Comparison of ENCODE assay signal across 8 cellular contexts in the genomic region with DNA sequence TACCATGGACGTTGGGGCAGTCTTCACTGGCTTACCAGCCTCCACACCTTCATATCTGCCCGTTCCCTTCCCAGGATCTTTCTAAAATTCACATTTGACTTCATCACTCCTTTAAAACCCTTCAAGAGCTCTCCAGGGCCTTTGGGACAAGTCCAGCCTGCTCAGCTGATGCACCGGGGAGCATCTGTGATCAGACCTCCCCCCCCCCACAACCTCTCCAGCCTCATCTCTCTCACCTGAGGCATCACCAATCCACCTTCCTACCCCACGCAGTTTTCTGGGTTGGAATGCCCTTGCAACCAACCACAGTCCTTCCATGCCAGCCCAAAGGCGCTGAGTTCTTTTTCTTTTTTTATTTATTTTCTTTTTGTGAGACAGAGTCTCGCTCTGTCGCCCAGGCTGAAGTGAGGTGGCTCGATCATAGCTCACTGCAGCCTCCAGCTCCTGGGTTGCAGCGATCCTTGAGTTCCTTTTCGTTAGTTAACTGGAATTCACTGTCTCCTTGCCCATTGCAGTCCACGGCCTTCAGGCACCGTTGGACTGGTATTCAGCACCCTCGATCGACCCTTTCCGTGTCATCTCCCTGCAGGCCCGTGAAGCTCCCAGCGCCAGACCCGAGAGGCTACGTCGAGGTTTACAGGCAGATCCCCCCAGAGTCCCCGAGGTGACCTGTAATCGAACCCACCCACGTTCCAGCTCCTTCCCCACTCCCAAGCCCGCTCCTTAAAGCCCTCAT. TPM values are rescaled to one million over a fixed set of nuclear protein-coding genes. Genes with fewer than 3 reads are reported as not detected.
DNase-seq lines count a peak whose midpoint lies in the region; ATAC-seq and TF ChIP-seq lines count a peak whose summit lies in the region.

No MANE protein-coding gene starts in this region.

- peaks cover 30% of the 10 kb centered on the region for H3K36me3 Mint-ChIP-seq in central memory CD8-positive, alpha-beta T cell (ENCODE audit: insufficient read depth)

- H3K4me2 ChIP-seq in MM.1S (ENCODE audit: low read depth, low read length): peak overlapping the region; percentile 98

- H3K9me2 ChIP-seq in MM.1S (replicated peaks; ENCODE audit: insufficient read depth, low read length): no peaks in the 10 kb centered on the region

- H3K27ac Mint-ChIP-seq in central memory CD8-positive, alpha-beta T cell (ENCODE audit: low read depth): peak overlapping the region; percentile 85

- peaks cover 11% of the 10 kb centered on the region for H3F3A ChIP-seq in MM.1S (ENCODE audit: insufficient read depth, low read length)

- H2AFZ ChIP-seq in MM.1S (ENCODE audit: low read length): peak overlapping the region; percentile 99

- WGBS in liver: 15% methylated on average over 24 of the region's 24 CpGs
- WGBS in tibial nerve, 2 donors: 12 to 15% methylated on average over 24 of the region's 24 CpGs

- peaks cover 67% of the 10 kb centered on the region for H3K79me2 ChIP-seq in MM.1S (ENCODE audit: low read length)

- H3K27me3 Mint-ChIP-seq in central memory CD8-positive, alpha-beta T cell: no peaks in the 10 kb centered on the region

- H3K4me1 ChIP-seq in MM.1S (ENCODE audit: low read length) (peaks cover 10% of the 10 kb centered on the region; the same call in 1 of the 2 replicates), liver (ENCODE audit: control insufficient read depth in 4 of 4, insufficient read depth in 4 of 4, low read length in 3 of 4) (peaks cover 8 to 45% (median 35%) of the 10 kb centered on the region in 4 donors), tibial nerve (peaks cover 0 to 41% (median 17%) of the 10 kb centered on the region in 4 donors)

- H3K27ac ChIP-seq in MM.1S (ENCODE audit: low read length) (no peak overlapping the region), liver (ENCODE audit: low read depth in 1 of 2, low read length in 2 of 2) (peak overlapping the region in 1 of 2 donors; percentile 6), tibial nerve (peak overlapping the region in 3 of 4 donors; percentile 57 to 82 (median 74))

- H3K9ac ChIP-seq in MM.1S (ENCODE audit: low read length) (peak overlapping the region; percentile 88), liver (ENCODE audit: low read depth in 1 of 2, low read length in 2 of 2) (peak overlapping the region; percentile 61 to 93)

- TF ChIP-seq CTCF in MM.1S (IDR thresholded peaks at IDR 0.05; ENCODE audit: low read length) (no peak), liver (IDR thresholded peaks at IDR 0.05; ENCODE audit: low read depth, low read length, missing input control) (no peak), tibial nerve (IDR thresholded peaks at IDR 0.05) (no peak)

- TF ChIP-seq RAD21 in liver (IDR thresholded peaks at IDR 0.05): no peak

- H3K9me3 ChIP-seq in MM.1S (replicated peaks; ENCODE audit: insufficient read depth, low read length) (no peaks in the 10 kb centered on the region), liver (ENCODE audit: control insufficient read depth in 4 of 4, low read length in 3 of 4) (no peaks in the 10 kb centered on the region), tibial nerve (no peaks in the 10 kb centered on the region)

- peak; percentile 7 for DNase-seq in MM.1S
- no peak for DNase-seq in central memory CD8-positive, alpha-beta T cell (ENCODE audit: low spot score in 2 of 2)
- DNase-seq in tibial nerve (ENCODE audit: low spot score in 2 of 2): no peak

- no peaks in the 10 kb centered on the region for H4K20me1 ChIP-seq in MM.1S (ENCODE audit: insufficient read depth, low read length)

- H3K36me3 ChIP-seq in MM.1S (replicated peaks; ENCODE audit: insufficient read depth, low read length): no peaks in the 10 kb centered on the region
- H3K36me3 ChIP-seq in liver (ENCODE audit: control insufficient read depth in 4 of 4, insufficient read depth in 3 of 4, low read depth in 1 of 4, low read length in 3 of 4): peaks cover 0 to 5% (median 0%) of the 10 kb centered on the region in 4 donors
- H3K36me3 ChIP-seq in tibial nerve: peaks cover 0 to 34% (median 0%) of the 10 kb centered on the region in 3 donors

- no peaks in the 10 kb centered on the region for H3K9me3 Mint-ChIP-seq in central memory CD8-positive, alpha-beta T cell

- ATAC-seq in GM18502 (IDR thresholded peaks at IDR 0.05; ENCODE audit: poor library complexity, unreplicated experiment): peak; percentile 17
- no peak for ATAC-seq in central memory CD8-positive, alpha-beta T cell (replicated peaks; ENCODE audit: extremely low read depth, poor library complexity, severe bottlenecking)
- no peak for ATAC-seq in GM19395 (IDR thresholded peaks at IDR 0.05; ENCODE audit: unreplicated experiment)
- no peak for ATAC-seq in HG03354 (IDR thresholded peaks at IDR 0.05; ENCODE audit: poor library complexity, severe bottlenecking, unreplicated experiment)
- ATAC-seq in GM21529 (IDR thresholded peaks at IDR 0.05; ENCODE audit: unreplicated experiment): no peak

- TF ChIP-seq POLR2A in tibial nerve (IDR thresholded peaks at IDR 0.05): no peak

- H3K4me3 ChIP-seq in MM.1S (ENCODE audit: low read length) (peak overlapping the region; percentile 100), liver (ENCODE audit: low read depth in 1 of 3, low read length in 3 of 3) (peak overlapping the region; percentile 76 to 94 (median 82)), tibial nerve (peak overlapping the region; percentile 52 to 92 (median 71))

- H3K4me3 Mint-ChIP-seq in central memory CD8-positive, alpha-beta T cell: peak overlapping the region; percentile 85

- H3K4me1 Mint-ChIP-seq in central memory CD8-positive, alpha-beta T cell: peaks cover 37% of the 10 kb centered on the region

- no peak for TF ChIP-seq EP300 in tibial nerve (IDR thresholded peaks at IDR 0.05)

- H3K27me3 ChIP-seq in MM.1S (replicated peaks; ENCODE audit: insufficient read depth, low read length) (no peaks in the 10 kb centered on the region), liver (ENCODE audit: control insufficient read depth in 4 of 4, insufficient read depth in 4 of 4, low read length in 3 of 4) (no peaks in the 10 kb centered on the region), tibial nerve (no peaks in the 10 kb centered on the region)

TF ChIP-seq in liver, 16 proteins besides CTCF, POLR2A, EP300 and RAD21:
- no peak for TF ChIP-seq SP1 (IDR thresholded peaks at IDR 0.05)
- no peak for TF ChIP-seq YY1 (IDR thresholded peaks at IDR 0.05)
- no peak for TF ChIP-seq HNF4G (IDR thresholded peaks at IDR 0.05)
- no peak for TF ChIP-seq NR2F2 (IDR thresholded peaks at IDR 0.05)

RNA-seq across cellular contexts. Expression of a gene that starts 0.7 kb away (rescaled TPM):
- total RNA-seq in liver (1 to 10 TPM; 6.9 to 8.7 TPM), tibial nerve (10 to 100 TPM; 17.4 to 21.0 (median 19.1) TPM)
- polyA plus RNA-seq in liver: 1 to 10 TPM; 5.7 to 6.9 TPM

RNA-seq across cellular contexts. Expression of a gene that starts 0.8 kb away (rescaled TPM):
- total RNA-seq in liver: 10 to 100 TPM; 14.3 to 15.3 TPM
- polyA plus RNA-seq in liver: 10 to 100 TPM in 1 of 2 donors, 1 to 10 TPM in 1; 8.6 to 11.6 TPM
- 10 to 100 TPM; 14.6 to 41.4 (median 28.2) TPM for total RNA-seq in tibial nerve

RNA-seq across cellular contexts. Expression of a gene that starts 14.7 kb away (rescaled TPM):
- 10 to 100 TPM in 1 of 2 donors, 1 to 10 TPM in 1; 9.6 to 17.4 TPM for total RNA-seq in liver
- polyA plus RNA-seq in liver: 10 to 100 TPM; 43.6 to 50.3 TPM
- 10 to 100 TPM in 3 of 4 donors, 1 to 10 TPM in 1; 9.6 to 24.0 (median 18.9) TPM for total RNA-seq in tibial nerve

RNA-seq across cellular contexts. Expression of a gene that starts 30.6 kb away (rescaled TPM):
- 10 to 100 TPM in 1 of 2 donors, 1 to 10 TPM in 1; 5.5 to 10.3 TPM for total RNA-seq in liver
- 1 to 10 TPM; 1.3 to 4.0 TPM for polyA plus RNA-seq in liver
- total RNA-seq in tibial nerve: 10 to 100 TPM in 1 of 4 donors, 1 to 10 TPM in 3; 4.4 to 18.6 (median 7.7) TPM

RNA-seq across cellular contexts. Expression of a gene that starts 53.6 kb away (rescaled TPM):
- 1 to 10 TPM in 1 of 2 donors, under 1 TPM in 1; 0.75 to 4.8 TPM for total RNA-seq in liver
- under 1 TPM; 0.62 to 0.72 TPM for polyA plus RNA-seq in liver
- total RNA-seq in tibial nerve: 10 to 100 TPM; 10.5 to 56.1 (median 32.3) TPM
